1 cellular context compared by ENCODE assay signal in the genomic region with DNA sequence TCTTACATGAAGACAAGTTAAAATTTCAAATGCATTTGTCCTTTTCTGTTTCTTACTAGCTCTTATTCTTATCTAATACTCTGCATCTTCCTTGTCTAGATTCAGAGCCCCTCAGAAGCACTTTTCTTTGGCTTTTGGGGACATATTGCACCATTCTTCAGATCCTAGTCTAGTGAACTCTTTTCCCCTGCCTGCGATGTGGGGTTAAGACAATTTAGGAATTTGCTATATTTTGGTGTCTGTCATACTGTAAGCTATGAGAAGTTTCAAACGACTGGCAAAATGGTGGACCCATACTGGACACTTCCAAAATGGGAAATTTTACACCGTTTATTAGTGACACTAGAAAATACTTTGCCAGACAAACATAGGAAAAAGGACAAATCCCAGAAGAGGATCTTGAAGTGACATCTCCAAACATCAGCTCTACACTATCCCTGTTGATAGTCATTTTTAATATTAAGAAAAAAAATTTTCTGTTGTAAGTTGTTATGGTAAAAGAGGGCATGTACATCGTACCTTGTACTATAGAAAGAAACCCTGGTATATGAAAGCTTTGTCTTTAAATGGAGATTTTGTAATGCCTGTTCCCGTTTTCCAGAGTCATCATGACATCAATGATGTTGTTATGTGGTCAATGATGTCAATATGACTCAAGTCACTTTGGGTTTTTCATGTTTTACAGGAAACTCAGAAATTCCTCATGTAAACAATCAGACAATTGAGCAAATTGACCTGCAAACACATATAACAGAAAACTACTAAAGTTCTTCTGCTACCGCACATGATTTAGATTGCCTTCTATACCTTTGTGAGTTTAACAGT.
TF ChIP-seq lines count a peak whose summit lies in the region.

No MANE protein-coding gene starts in this region.

TF ChIP-seq in GM23338, 12 proteins besides CTCF, POLR2A, EP300 and RAD21 (continued from another document):
- TF ChIP-seq ZNF462 (CRISPR knock-in tag; IDR thresholded peaks at IDR 0.05) (no peak), NANOG (IDR thresholded peaks at IDR 0.05; ENCODE audit: borderline replicate concordance) (no peak), POLR2AphosphoS5 (IDR thresholded peaks at IDR 0.05; ENCODE audit: low read depth) (no peak), STAT1 (IDR thresholded peaks at IDR 0.05; ENCODE audit: unreplicated experiment) (no peak), CREB1 (CRISPR knock-in tag; IDR thresholded peaks at IDR 0.05; ENCODE audit: low read depth) (no peak), EZH2 (IDR thresholded peaks at IDR 0.05; ENCODE audit: low read depth, unreplicated experiment) (no peak), ETS1 (IDR thresholded peaks at IDR 0.05) (no peak), ZNF331 (CRISPR knock-in tag; IDR thresholded peaks at IDR 0.05; ENCODE audit: low read depth) (no peak)
